7 cellular contexts compared by ENCODE assay signal in genomic region chr6:11975353-11975977, GRCh38. TPM values are rescaled to one million over a fixed set of nuclear protein-coding genes. Genes with fewer than 3 reads are reported as not detected.
DNase-seq lines count a peak whose midpoint lies in the region; ATAC-seq and TF ChIP-seq lines count a peak whose summit lies in the region.

No MANE protein-coding gene starts in this region.

- no peaks in the 10 kb centered on the region for H3K9me3 ChIP-seq in lower lobe of right lung

- ATAC-seq in GM19035 (IDR thresholded peaks at IDR 0.05; ENCODE audit: unreplicated experiment): peak; percentile 93
- peak; percentile 83 for ATAC-seq in HG02884 (IDR thresholded peaks at IDR 0.05; ENCODE audit: unreplicated experiment)
- peak; percentile 64 to 89 for ATAC-seq in lower lobe of right lung

- H3K4me1 ChIP-seq in lower lobe of right lung: no peaks in the 10 kb centered on the region

- H3K4me3 ChIP-seq in lower lobe of right lung: no peak overlapping the region

- DNase-seq in SIG-M5 treated with dmso at 0.1 percent for 504 hours (lab: John Stamatoyannopoulos, UW; ENCODE audit: unreplicated experiment) (peak; percentile 69), lower lobe of right lung (peak; percentile 57), NCI-H146 (lab: John Stamatoyannopoulos, UW) (no peak), inferior parietal cortex (ENCODE audit: extremely low spot score) (no peak), NCI-H82 (lab: John Stamatoyannopoulos, UW) (no peak)

- no peaks in the 10 kb centered on the region for H3K27me3 ChIP-seq in lower lobe of right lung (ENCODE audit: low read depth)

- TF ChIP-seq CTCF in lower lobe of right lung (IDR thresholded peaks at IDR 0.05): no peak

- H3K36me3 ChIP-seq in lower lobe of right lung: no peaks in the 10 kb centered on the region

- H3K27ac ChIP-seq in lower lobe of right lung: no peak overlapping the region

- intact Hi-C loops in lower lobe of right lung (cut with DNase I): no loop called here

RNA-seq across cellular contexts. Expression of gene HIVEP1, which starts 36.6 kb away (rescaled TPM):
- total RNA-seq in lower lobe of right lung: 22.8 TPM

Comparison
In these comparisons a context has a peak if more than half of its experiments do, and no peak if none do; other contexts are left out.
1. DNase-seq: peak in SIG-M5 treated with dmso at 0.1 percent for 504 hours (single experiment) and lower lobe of right lung (single experiment); none in NCI-H146 (single experiment), inferior parietal cortex (single experiment) and NCI-H82 (single experiment).
2. Peak in every context shown above with its lines, with median percentiles within 50 percentile points of each other: ATAC-seq.